Comparison of ENCODE assay signal across 8 cellular contexts in the genomic region with DNA sequence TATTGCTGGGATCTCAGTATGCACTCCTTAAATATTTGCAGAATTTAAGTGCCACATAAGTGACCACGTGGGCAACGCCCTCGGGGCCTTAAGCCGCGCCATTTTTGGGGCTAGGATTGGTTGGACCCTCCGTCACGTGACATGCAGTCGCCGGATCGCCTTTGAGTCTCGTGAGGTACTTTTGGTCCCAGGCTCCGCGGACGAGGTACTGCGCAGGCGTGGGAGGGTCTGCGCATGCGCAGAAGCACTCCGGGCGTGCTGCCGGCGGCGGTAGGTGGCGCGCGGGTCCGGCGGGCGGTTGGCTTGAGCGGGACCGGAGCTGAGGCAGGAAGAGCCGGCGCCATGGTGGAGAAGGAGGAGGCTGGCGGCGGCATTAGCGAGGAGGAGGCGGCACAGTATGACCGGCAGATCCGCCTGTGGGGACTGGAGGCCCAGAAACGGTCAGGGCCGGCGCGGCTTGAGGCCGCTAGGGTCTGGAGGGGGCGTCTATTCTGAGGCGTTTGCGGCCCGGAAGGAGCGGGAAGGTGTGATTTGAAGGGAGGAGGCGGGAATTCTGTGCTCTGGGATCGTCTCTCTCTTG. TPM values are rescaled to one million over a fixed set of nuclear protein-coding genes. Genes with fewer than 3 reads are reported as not detected.
DNase-seq lines count a peak whose midpoint lies in the region; ATAC-seq and TF ChIP-seq lines count a peak whose summit lies in the region.

A gene (plus strand): TSS at position 247 of the 580 bp plus-strand sequence. CDS start 96 bp downstream, at position 343.

- H3K4me1 ChIP-seq in left lung = peaks cover 16 to 35% of the 10 kb centered on the region in 2 donors

- intact Hi-C loops in left lung (cut with DNase I) = no loop called here

- TF ChIP-seq CTCF in left lung (IDR thresholded peaks at IDR 0.05) = peak; percentile 17 to 45

- H3K36me3 ChIP-seq in left lung = no peaks in the 10 kb centered on the region

- peak within 1 kb of the TSS; percentile 83 to 84 for H3K4me3 ChIP-seq in left lung

- ATAC-seq in GM19328 (IDR thresholded peaks at IDR 0.05; ENCODE audit: unreplicated experiment) (peak; percentile 84), HG03521 (IDR thresholded peaks at IDR 0.05; ENCODE audit: unreplicated experiment) (peak; percentile 78), left lung (peak; percentile 92)

- H3K27me3 ChIP-seq in left lung = no peaks in the 10 kb centered on the region

- peak; percentile 46 to 96 (median 89) for DNase-seq in C1 segment of cervical spinal cord (lab: John Stamatoyannopoulos, UW)
- DNase-seq in NCI-H748 (lab: John Stamatoyannopoulos, UW; ENCODE audit: unreplicated experiment) = peak; percentile 100
- peak; percentile 95 for DNase-seq in activated CD4-positive, alpha-beta T cell treated with anti-CD3 and anti-CD28 coated beads, Interleukin-2, amount 50 U/mL, for 1 hour
- peak; percentile 99 for DNase-seq in dermis blood vessel endothelial cell
- peak; percentile 96 to 99 for DNase-seq in left lung
- peak; percentile 91 to 99 for DNase-seq in stimulated activated CD4-positive, alpha-beta T cell treated with anti-CD3 and anti-CD28 coated beads, Interleukin-2, amount 100 ng/mL, for 48 hours

- H3K27ac ChIP-seq in left lung = peak within 1 kb of the TSS; percentile 88 to 91

- H3K9me3 ChIP-seq in left lung = peaks cover 0 to 2% of the 10 kb centered on the region in 2 donors

RNA-seq across cellular contexts. Expression of the gene that starts here (rescaled TPM):
- 168 and 236 TPM in 2 replicates for total RNA-seq in dermis blood vessel endothelial cell
- total RNA-seq in left lung = 10 to 100 TPM; 67.7 to 73.8 TPM

Comparison
In these comparisons a context has a peak if more than half of its experiments do, and no peak if none do; other contexts are left out.
1. Peak in every context shown above with its lines: DNase-seq, ATAC-seq, H3K4me3 ChIP-seq and H3K27ac ChIP-seq.